In the genomic region with DNA sequence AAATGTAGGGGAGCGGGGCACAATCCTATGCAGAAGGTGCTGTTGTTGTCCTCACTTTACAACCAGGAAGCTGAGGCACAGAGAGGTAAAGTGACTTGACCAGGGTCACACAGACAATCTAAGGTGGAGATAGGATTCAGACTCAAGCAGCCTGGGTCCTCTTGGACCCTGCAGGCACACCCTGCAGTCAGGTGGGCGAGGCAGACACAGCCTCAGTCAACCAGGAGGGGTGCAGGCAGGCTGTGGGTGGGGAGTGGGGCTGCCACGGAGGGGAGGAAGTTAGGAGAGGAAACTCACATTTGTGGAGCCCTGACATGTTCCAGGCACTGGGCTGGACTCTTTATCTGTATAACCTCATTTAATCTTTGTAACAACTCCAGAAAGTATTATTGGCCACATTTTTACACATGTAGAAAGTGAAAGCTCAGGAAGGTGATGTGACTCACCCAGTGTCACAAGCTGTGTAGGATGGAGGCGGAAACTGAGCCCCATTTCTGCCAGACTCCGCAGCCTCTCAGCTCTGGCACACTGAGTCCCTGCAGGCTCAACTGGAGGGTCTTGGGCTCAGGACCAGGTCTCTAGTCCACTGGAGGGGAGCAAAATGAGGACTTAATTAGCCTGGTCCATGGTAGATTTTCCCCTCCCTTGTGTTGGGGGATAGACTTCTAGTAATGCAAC, we compare ENCODE assay signal across 12 cellular contexts. TPM values are rescaled to one million over a fixed set of nuclear protein-coding genes. Genes with fewer than 3 reads are reported as not detected.
DNase-seq lines count a peak whose midpoint lies in the region; ATAC-seq, FAIRE-seq and TF ChIP-seq lines count a peak whose summit lies in the region.
"Had no signal": no experiment of that assay in that cellular context is flagged by ENCODE, and none has a peak within 500 bp of the region (broad histone marks: within the 10 kb centered on the region; RNA-seq: fewer than 3 reads in every experiment).

No MANE protein-coding gene starts in this region.

- POLR2A ChIA-PET in MCF 10A (lab: Yijun Ruan, JAX): no interaction called here
- POLR2A ChIA-PET in naive thymus-derived CD4-positive, alpha-beta T cell (lab: Charles Lee): no interaction called here

- H3K4me1 Mint-ChIP-seq in MCF 10A (ENCODE audit: insufficient read depth, unreplicated experiment): peaks cover 4% of the 10 kb centered on the region
- peaks cover 8 to 25% (median 22%) of the 10 kb centered on the region in 7 donors for H3K4me1 Mint-ChIP-seq in naive thymus-derived CD4-positive, alpha-beta T cell

- no peak overlapping the region for H3K4me3 Mint-ChIP-seq in MCF 10A (ENCODE audit: unreplicated experiment)
- peak overlapping the region in 4 of 10 donors; percentile 42 to 74 (median 57) for H3K4me3 Mint-ChIP-seq in naive thymus-derived CD4-positive, alpha-beta T cell

- peaks cover 0 to 27% of the 10 kb centered on the region in 2 donors for H3K27me3 ChIP-seq in breast epithelium
- no peaks in the 10 kb centered on the region for H3K27me3 ChIP-seq in naive thymus-derived CD4-positive, alpha-beta T cell (ENCODE audit: control insufficient read depth in 2 of 2, insufficient read depth in 2 of 2, low read length in 2 of 2)
- peaks cover 12% of the 10 kb centered on the region for H3K27me3 ChIP-seq in upper lobe of right lung

- TF ChIP-seq CTCF in MCF 10A (IDR thresholded peaks at IDR 0.05; ENCODE audit: unreplicated experiment): no peak
- TF ChIP-seq CTCF in breast epithelium (IDR thresholded peaks at IDR 0.05): no peak
- TF ChIP-seq CTCF in upper lobe of right lung (IDR thresholded peaks at IDR 0.05): no peak

- no peaks in the 10 kb centered on the region for H3K9me3 Mint-ChIP-seq in MCF 10A (ENCODE audit: unreplicated experiment)
- H3K9me3 Mint-ChIP-seq in naive thymus-derived CD4-positive, alpha-beta T cell: peaks cover 2 to 27% (median 10%) of the 10 kb centered on the region in 11 donors

- H3K27ac Mint-ChIP-seq in MCF 10A (ENCODE audit: low read depth, unreplicated experiment): no peak overlapping the region
- H3K27ac Mint-ChIP-seq in naive thymus-derived CD4-positive, alpha-beta T cell: peak overlapping the region in 2 of 9 donors; percentile 63 to 88

- CTCF ChIA-PET in MCF 10A (lab: Yijun Ruan, JAX): interaction anchor here (0.6 to 0.7 kb wide), 2 partner anchors 17 to 721 kb away, joined by 3 to 4 read pairs; no protein-coding TSS in a partner anchor
- CTCF ChIA-PET in naive thymus-derived CD4-positive, alpha-beta T cell (lab: Charles Lee): no interaction called here

- no peak overlapping the region for H3K4me3 ChIP-seq in breast epithelium
- H3K4me3 ChIP-seq in naive thymus-derived CD4-positive, alpha-beta T cell (ENCODE audit: low read length): peak overlapping the region; percentile 31
- H3K4me3 ChIP-seq in upper lobe of right lung: no peak overlapping the region
- H3K4me3 ChIP-seq: suprapubic skin had no signal

- H3K9me3 ChIP-seq in breast epithelium: peaks cover under 1 to 3% of the 10 kb centered on the region in 2 donors
- no peaks in the 10 kb centered on the region for H3K9me3 ChIP-seq in naive thymus-derived CD4-positive, alpha-beta T cell (ENCODE audit: control insufficient read depth in 2 of 3, low read length in 3 of 3)
- H3K9me3 ChIP-seq in upper lobe of right lung: no peaks in the 10 kb centered on the region

- no TSS peak for BruUV-seq in MCF 10A (replicated peaks; lab: Mats Ljungman, UMichigan)

- H3K27me3 Mint-ChIP-seq in MCF 10A (ENCODE audit: insufficient read depth, unreplicated experiment): peaks cover 30% of the 10 kb centered on the region
- peaks cover 6 to 29% (median 9%) of the 10 kb centered on the region in 5 donors for H3K27me3 Mint-ChIP-seq in naive thymus-derived CD4-positive, alpha-beta T cell

- FAIRE-seq in GM12891 (lab: Jason Lieb, UNC): no peak
- FAIRE-seq: H54 had no signal

- H3K36me3 ChIP-seq in breast epithelium: no peaks in the 10 kb centered on the region
- H3K36me3 ChIP-seq in naive thymus-derived CD4-positive, alpha-beta T cell (ENCODE audit: control insufficient read depth in 2 of 3, insufficient read depth in 3 of 3, low read length in 3 of 3): no peaks in the 10 kb centered on the region
- H3K36me3 ChIP-seq in upper lobe of right lung: no peaks in the 10 kb centered on the region
- H3K36me3 ChIP-seq: suprapubic skin had no signal

- no peaks in the 10 kb centered on the region for H3K4me1 ChIP-seq in breast epithelium
- H3K4me1 ChIP-seq in naive thymus-derived CD4-positive, alpha-beta T cell (ENCODE audit: control insufficient read depth in 2 of 2, insufficient read depth in 2 of 2, low read length in 2 of 2): peaks cover 6 to 20% of the 10 kb centered on the region in 2 donors
- H3K4me1 ChIP-seq in upper lobe of right lung: no peaks in the 10 kb centered on the region
- H3K4me1 ChIP-seq: suprapubic skin had no signal

- no peak for ATAC-seq in naive thymus-derived CD4-positive, alpha-beta T cell
- peak; percentile 47 for ATAC-seq in upper lobe of right lung
- ATAC-seq: right cardiac atrium had no signal

- no peaks in the 10 kb centered on the region for H3K36me3 Mint-ChIP-seq in MCF 10A (ENCODE audit: insufficient read depth, unreplicated experiment)
- H3K36me3 Mint-ChIP-seq in naive thymus-derived CD4-positive, alpha-beta T cell: peaks cover 0 to 10% (median 0%) of the 10 kb centered on the region in 5 donors

- intact Hi-C loops in MCF 10A (cut with micrococcal nuclease) (no loop called here), breast epithelium (cut with DNase I; ENCODE audit: low total_unique reads) (no loop called here), upper lobe of right lung (cut with DNase I) (no loop called here)
- intact Hi-C loops in naive thymus-derived CD4-positive, alpha-beta T cell (cut with micrococcal nuclease): no loop called here

- no peak overlapping the region for H3K27ac ChIP-seq in breast epithelium
- no peak overlapping the region for H3K27ac ChIP-seq in naive thymus-derived CD4-positive, alpha-beta T cell (ENCODE audit: low read depth, low read length)
- no peak overlapping the region for H3K27ac ChIP-seq in upper lobe of right lung
- H3K27ac ChIP-seq: suprapubic skin had no signal

- TF ChIP-seq POLR2A in breast epithelium (IDR thresholded peaks at IDR 0.05) (no peak), GM12891 (IDR thresholded peaks at IDR 0.05; ENCODE audit: low read depth, low read length) (no peak)

- peak; percentile 28 for DNase-seq in MCF 10A (ENCODE audit: unreplicated experiment)
- no peak for DNase-seq in breast epithelium (ENCODE audit: low spot score in 2 of 2)
- peak; percentile 55 to 57 for DNase-seq in activated T-cell treated with anti-CD3 and anti-CD28 coated beads, Interleukin-2, amount 50 U/mL, for 48 hours
- peak in 1 of 9 donors; percentile 42 for DNase-seq in naive thymus-derived CD4-positive, alpha-beta T cell
- DNase-seq in upper lobe of right lung: no peak
- no peak for DNase-seq in NCI-H226
- DNase-seq in medulla oblongata (ENCODE audit: extremely low spot score): no peak
- no peak for DNase-seq in GM12891 (ENCODE audit: insufficient read length, low spot score)
- DNase-seq: midbrain, right cardiac atrium had no signal

TF ChIP-seq in GM12891, 5 proteins besides CTCF, POLR2A, EP300 and RAD21:
- no peak for TF ChIP-seq PAX5 (IDR thresholded peaks at IDR 0.05; ENCODE audit: insufficient read depth, low read length, severe bottlenecking)
- TF ChIP-seq SPI1 (IDR thresholded peaks at IDR 0.05; ENCODE audit: low read depth, low read length): no peak
- TF ChIP-seq POLR2AphosphoS5 (IDR thresholded peaks at IDR 0.05; ENCODE audit: low read depth, low read length): no peak
- no peak for TF ChIP-seq POU2F2 (IDR thresholded peaks at IDR 0.05; ENCODE audit: low read depth, low read length)
- TF ChIP-seq TAF1 (IDR thresholded peaks at IDR 0.05; ENCODE audit: low read depth, low read length): no peak

RNA-seq across cellular contexts. Expression of a gene that starts 24.9 kb away (rescaled TPM):
- total RNA-seq in MCF 10A (2022) (0.35 TPM in 1 of 2 replicates, not detected in the other), breast epithelium (1 to 10 TPM in 1 of 3 donors, under 1 TPM in 1, not detected in 1; 0.98 to 1.3 TPM), upper lobe of right lung (not detected)
- total RNA-seq in naive thymus-derived CD4-positive, alpha-beta T cell: not detected
- polyA plus RNA-seq in naive thymus-derived CD4-positive, alpha-beta T cell: not detected
- 0.10 TPM for polyA plus RNA-seq in GM12891 (2012; ENCODE audit: low read depth, missing spikeins)
- total RNA-seq: right cardiac atrium had no signal

Comparison
In these comparisons a context has a peak if more than half of its experiments do, and no peak if none do; other contexts are left out.
1. DNase-seq: peak in MCF 10A (single experiment) and activated T-cell treated with anti-CD3 and anti-CD28 coated beads, Interleukin-2, amount 50 U/mL, for 48 hours (2 of 2); none in breast epithelium (0 of 2), upper lobe of right lung (single experiment), NCI-H226 (single experiment), medulla oblongata (single experiment) and GM12891 (single experiment).